ENCODE assay signal across 2 cellular contexts in genomic region chr6:31001489-31001888, GRCh38.
TF ChIP-seq lines count a peak whose summit lies in the region.

No MANE protein-coding gene starts in this region.

TF ChIP-seq in HCT116, 20 proteins besides CTCF, POLR2A, EP300 and RAD21:
- no peak for TF ChIP-seq REST (IDR thresholded peaks at IDR 0.05; ENCODE audit: low read depth)
- no peak for TF ChIP-seq JUND (IDR thresholded peaks at IDR 0.05)
- TF ChIP-seq ZNF274 (IDR thresholded peaks at IDR 0.05; ENCODE audit: low read depth, low read length) = no peak
- no peak for TF ChIP-seq CBX3 (IDR thresholded peaks at IDR 0.05; ENCODE audit: low read depth)
- no peak for TF ChIP-seq ZBTB33 (IDR thresholded peaks at IDR 0.05; ENCODE audit: extremely low read depth, insufficient replicate concordance, low read length)
- no peak for TF ChIP-seq EZH2 (IDR thresholded peaks at IDR 0.05)
- no peak for TF ChIP-seq EGR1 (IDR thresholded peaks at IDR 0.05; ENCODE audit: low read depth)
- no peak for TF ChIP-seq ATF3 (IDR thresholded peaks at IDR 0.05)
- TF ChIP-seq ZFX (IDR thresholded peaks at IDR 0.05) = no peak
- no peak for TF ChIP-seq SP1 (IDR thresholded peaks at IDR 0.05; ENCODE audit: low read depth)
- no peak for TF ChIP-seq CEBPB (IDR thresholded peaks at IDR 0.05; ENCODE audit: low read depth)
- no peak for TF ChIP-seq POLR2AphosphoS5 (IDR thresholded peaks at IDR 0.05; ENCODE audit: low read depth, low read length)
- no peak for TF ChIP-seq SRF (IDR thresholded peaks at IDR 0.05; ENCODE audit: low read depth)
- no peak for TF ChIP-seq FOSL1 (IDR thresholded peaks at IDR 0.05; ENCODE audit: low read depth)
- no peak for TF ChIP-seq TCF7L2 (IDR thresholded peaks at IDR 0.05; ENCODE audit: borderline replicate concordance, extremely low read depth, insufficient read depth, insufficient read length)
- TF ChIP-seq ELF1 (IDR thresholded peaks at IDR 0.05; ENCODE audit: borderline replicate concordance, low read depth) = no peak
- TF ChIP-seq MAX (IDR thresholded peaks at IDR 0.05) = no peak
- no peak for TF ChIP-seq EZH2phosphoT487 (IDR thresholded peaks at IDR 0.05; ENCODE audit: borderline replicate concordance)
- TF ChIP-seq SIN3A (IDR thresholded peaks at IDR 0.05; ENCODE audit: low read depth) = no peak

TF ChIP-seq in K562, 482 proteins besides CTCF, POLR2A, EP300 and RAD21:
- TF ChIP-seq ZNF165 (CRISPR knock-in tag; IDR thresholded peaks at IDR 0.05; ENCODE audit: borderline replicate concordance) (no peak), KHSRP (IDR thresholded peaks at IDR 0.05) (no peak), SMARCA5 (IDR thresholded peaks at IDR 0.05) (no peak), PTBP1 (IDR thresholded peaks at IDR 0.05; ENCODE audit: low read depth, low read length) (no peak), POLR2AphosphoS5 (IDR thresholded peaks at IDR 0.05; ENCODE audit: control insufficient read depth, insufficient read depth, low read depth, low read length) (0 out of 2 replicates have a peak, but pooled peaks have one; percentile 36)
